In the genomic region with DNA sequence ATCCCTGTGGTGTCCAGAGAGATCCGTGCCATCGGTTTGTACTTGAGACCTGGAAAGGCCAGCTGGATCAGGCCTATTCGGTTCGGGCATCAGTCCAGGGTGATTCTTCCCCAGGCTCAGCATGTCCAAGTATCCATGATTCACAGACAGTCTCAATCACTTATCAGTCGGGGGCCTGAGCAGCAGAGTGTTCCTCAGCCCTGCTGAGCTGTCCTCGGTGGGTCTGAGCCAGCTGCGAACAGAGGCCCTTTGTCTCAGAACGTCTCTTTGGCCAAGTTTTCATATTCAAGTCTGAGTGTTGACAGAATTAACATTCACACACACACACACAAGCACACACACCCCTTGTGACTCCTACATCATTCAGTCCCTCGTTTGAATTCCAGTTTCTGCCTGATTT, we compare ENCODE assay signal across 12 cellular contexts. TPM values are rescaled to one million over a fixed set of nuclear protein-coding genes. Genes with fewer than 3 reads are reported as not detected.
A peak's percentile ranks its signal among the peaks of the same experiment; 100 is the strongest.
DNase-seq lines count a peak whose midpoint lies in the region; ATAC-seq, FAIRE-seq and TF ChIP-seq lines count a peak whose summit lies in the region.
"Had no signal": no experiment of that assay in that cellular context is flagged by ENCODE, and none has a peak within 500 bp of the region (broad histone marks: within the 10 kb centered on the region; RNA-seq: fewer than 3 reads in every experiment).

No MANE protein-coding gene starts in this region.

- FAIRE-seq in urothelium cell line (lab: Jason Lieb, UNC): no peak

- no peak for TF ChIP-seq POLR2A in GM18505 (IDR thresholded peaks at IDR 0.05; ENCODE audit: borderline replicate concordance, extremely low read depth, insufficient read depth, insufficient read length)

- no peak for ATAC-seq in GM18505 (IDR thresholded peaks at IDR 0.05; ENCODE audit: unreplicated experiment)
- ATAC-seq in GM19035 (IDR thresholded peaks at IDR 0.05; ENCODE audit: unreplicated experiment): no peak
- ATAC-seq: stimulated activated naive B cell treated with anti-CD40 and anti-IgM and Interleukin-4, amounts not matched to agents 10 μg/mL and 1 μg/mL and 100 μg/mL, for 72 hours had no signal

- TF ChIP-seq CTCF in fibroblast of mammary gland (conservative IDR thresholded peaks at IDR 0.05; ENCODE audit: control insufficient read depth, insufficient read depth, low read depth, low read length): no peak

- no peak overlapping the region for H3K4me3 ChIP-seq in fibroblast of mammary gland (ENCODE audit: control insufficient read depth, low read depth, low read length)
- H3K4me3 ChIP-seq: ascending aorta, skin epidermis had no signal

- DNase-seq in SK-MEL-5 (ENCODE audit: low read depth, low spot score): peak; percentile 92
- peak; percentile 91 for DNase-seq in fibroblast of mammary gland (ENCODE audit: low read depth)
- DNase-seq in mucosa of gallbladder (ENCODE audit: low spot score): peak; percentile 12
- peak; percentile 70 for DNase-seq in urothelium cell line (ENCODE audit: low spot score)
- no peak for DNase-seq in amniotic stem cell (lab: John Stamatoyannopoulos, UW)
- DNase-seq: GOT3; NCI-H1694 treated with DMSO at 0.1 percent for 48 hours; stimulated activated naive B cell treated with anti-CD40 and anti-IgM and Interleukin-4, amounts not matched to agents 10 μg/mL and 1 μg/mL and 100 μg/mL, for 72 hours had no signal

- in situ Hi-C loops in SK-MEL-5 (cut with HindIII; ENCODE audit: low pct_unique_long_range_greater_than_20kb, low sequenced_read_pairs): no loop called here

RNA-seq across cellular contexts. Expression of gene OSBPL9, which starts 33.4 kb away (rescaled TPM):
- total RNA-seq in SK-MEL-5 (2014; rRNA removed; shearing (Covaris generic)): 168 and 169 TPM in 2 replicates
- polyA plus RNA-seq in SK-MEL-5 (2015; cell fraction: cytosol; rRNA removed): 78.1 and 96.7 TPM in 2 replicates
- polyA plus RNA-seq in SK-MEL-5 (2015; cell fraction: nucleus; rRNA removed): 181 and 213 TPM in 2 replicates
- total RNA-seq in mucosa of gallbladder: 47.3 TPM
